Comparison of ENCODE assay signal across 12 cellular contexts in the genomic region with DNA sequence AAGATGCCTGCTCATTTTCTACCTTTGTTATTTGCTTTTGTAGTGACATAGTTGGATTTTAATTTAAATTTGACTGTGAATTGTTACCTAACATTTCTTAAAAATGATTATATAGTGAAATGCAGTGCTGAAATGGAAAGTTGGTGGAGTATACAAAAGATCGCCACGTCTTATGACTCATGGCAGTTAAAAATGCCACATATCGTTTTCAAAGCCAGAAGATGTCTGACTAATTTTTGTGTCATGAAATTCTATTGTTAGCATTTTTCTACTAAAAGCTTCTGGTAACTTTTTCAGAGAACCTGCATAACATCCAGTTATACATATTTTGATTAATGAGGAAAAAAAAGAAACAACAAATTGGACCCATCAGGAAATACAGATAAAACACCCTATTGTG. TPM values are rescaled to one million over a fixed set of nuclear protein-coding genes. Genes with fewer than 3 reads are reported as not detected.
DNase-seq lines count a peak whose midpoint lies in the region; ATAC-seq and TF ChIP-seq lines count a peak whose summit lies in the region.
"Had no signal": no experiment of that assay in that cellular context is flagged by ENCODE, and none has a peak within 500 bp of the region (broad histone marks: within the 10 kb centered on the region; RNA-seq: fewer than 3 reads in every experiment).

No MANE protein-coding gene starts in this region.

- POLR2A ChIA-PET in CD4-positive, alpha-beta T cell (lab: Charles Lee), result interaction anchor here (0.7 kb wide), 1 partner anchor 17 kb away, joined by 3 read pairs; no protein-coding TSS in a partner anchor

- CTCF ChIA-PET in CD4-positive, alpha-beta T cell (lab: Charles Lee), result no interaction called here

- H3K27ac Mint-ChIP-seq in T-helper 17 cell, result no peak overlapping the region
- H3K27ac Mint-ChIP-seq in CD4-positive, alpha-beta T cell, result no peak overlapping the region
- H3K27ac Mint-ChIP-seq: activated T-helper 1 cell treated with anti-CD3 and anti-CD28 coated beads, Interleukin-12 subunit alpha, Interleukin-12 subunit beta, Interleukin-2, Interleukin-4 antibody, amounts not matched to agents 30 ng/mL and 10 ng/mL and 1 ng/mL, durations not matched to agents 14 hours and 24 hours and 36 hours had no signal

- no peaks in the 10 kb centered on the region for H3K27me3 Mint-ChIP-seq in T-helper 17 cell
- H3K27me3 Mint-ChIP-seq in CD4-positive, alpha-beta T cell, result no peaks in the 10 kb centered on the region

- TF ChIP-seq CTCF in AG09309 (IDR thresholded peaks at IDR 0.05; ENCODE audit: control insufficient read depth, insufficient read depth, low read depth, low read length, missing control alignments), result no peak
- TF ChIP-seq CTCF in CD4-positive, alpha-beta T cell (IDR thresholded peaks at IDR 0.05), result no peak

- no peaks in the 10 kb centered on the region for H3K27me3 ChIP-seq in CD4-positive, alpha-beta T cell (ENCODE audit: control insufficient read depth, insufficient read depth, low read length)
- H3K27me3 ChIP-seq: ovary, upper lobe of left lung had no signal

- ATAC-seq in T-helper 17 cell, result no peak
- no peak for ATAC-seq in CD4-positive, alpha-beta T cell (ENCODE audit: poor library complexity)

- H3K9me3 ChIP-seq in T-helper 17 cell (ENCODE audit: control insufficient read depth, low read length, poor library complexity, severe bottlenecking), result no peaks in the 10 kb centered on the region
- no peaks in the 10 kb centered on the region for H3K9me3 ChIP-seq in CD4-positive, alpha-beta T cell (ENCODE audit: control insufficient read depth, low read length)
- H3K9me3 ChIP-seq: ovary, upper lobe of left lung had no signal

- DNase-seq in AG09309 (ENCODE audit: low read depth) (peak; percentile 29), HS-27A (ENCODE audit: low read depth) (peak; percentile 57), amniotic stem cell (lab: John Stamatoyannopoulos, UW) (peak; percentile 55), iris pigment epithelial cell (ENCODE audit: low read depth) (peak; percentile 85), cortex of kidney (lab: John Stamatoyannopoulos, UW) (no peak), T-helper 17 cell (no peak), GOT3 (lab: John Stamatoyannopoulos, UW) (no peak)
- DNase-seq in CD4-positive, alpha-beta T cell, result no peak
- DNase-seq: NCI-H1417 treated with DMSO at 0.1 percent for 48 hours, ovary, upper lobe of left lung had no signal

- intact Hi-C loops in CD4-positive, alpha-beta T cell (cut with DNase I, micrococcal nuclease), result no loop called here

- no peaks in the 10 kb centered on the region for H3K36me3 Mint-ChIP-seq in T-helper 17 cell (ENCODE audit: low read depth)
- H3K36me3 Mint-ChIP-seq in CD4-positive, alpha-beta T cell (ENCODE audit: low read depth), result no peaks in the 10 kb centered on the region

- no peaks in the 10 kb centered on the region for H3K9me3 Mint-ChIP-seq in CD4-positive, alpha-beta T cell
- H3K9me3 Mint-ChIP-seq: activated T-helper 1 cell treated with anti-CD3 and anti-CD28 coated beads, Interleukin-12 subunit alpha, Interleukin-12 subunit beta, Interleukin-2, Interleukin-4 antibody, amounts not matched to agents 30 ng/mL and 10 ng/mL and 1 ng/mL, durations not matched to agents 14 hours and 24 hours and 36 hours had no signal

- no peak overlapping the region for H3K4me3 Mint-ChIP-seq in T-helper 17 cell
- H3K4me3 Mint-ChIP-seq in CD4-positive, alpha-beta T cell, result no peak overlapping the region
- H3K4me3 Mint-ChIP-seq: activated T-helper 1 cell treated with anti-CD3 and anti-CD28 coated beads, Interleukin-12 subunit alpha, Interleukin-12 subunit beta, Interleukin-2, Interleukin-4 antibody, amounts not matched to agents 30 ng/mL and 10 ng/mL and 1 ng/mL, durations not matched to agents 14 hours and 24 hours and 36 hours had no signal

- no peak overlapping the region for H3K27ac ChIP-seq in CD4-positive, alpha-beta T cell (ENCODE audit: low read depth, low read length)
- H3K27ac ChIP-seq: ovary, upper lobe of left lung had no signal

- H3K4me3 ChIP-seq in AG09309 (ENCODE audit: control insufficient read depth, low read depth, low read length), result no peak overlapping the region
- H3K4me3 ChIP-seq: ovary, upper lobe of left lung had no signal

- H3K4me1 Mint-ChIP-seq in T-helper 17 cell, result peaks cover 35% of the 10 kb centered on the region
- peaks cover 77% of the 10 kb centered on the region for H3K4me1 Mint-ChIP-seq in CD4-positive, alpha-beta T cell (ENCODE audit: low read depth)

RNA-seq across cellular contexts. Expression of a gene that starts 20.6 kb away (rescaled TPM):
- 10 to 100 TPM; 23.6 to 27.0 TPM for total RNA-seq in T-helper 17 cell
- 10 to 100 TPM; 22.4 to 22.6 TPM for total RNA-seq in CD4-positive, alpha-beta T cell

RNA-seq across cellular contexts. Expression of a gene that starts 44.0 kb away (rescaled TPM):
- 10 to 100 TPM; 13.9 to 15.0 TPM for total RNA-seq in T-helper 17 cell
- 10 to 100 TPM; 11.4 to 11.5 TPM for total RNA-seq in CD4-positive, alpha-beta T cell

Comparison
In these comparisons a context has a peak if more than half of its experiments do, and no peak if none do; other contexts are left out.
1. DNase-seq: peak in AG09309 (single experiment), HS-27A (single experiment), amniotic stem cell (single experiment) and iris pigment epithelial cell (single experiment); none in cortex of kidney (single experiment), T-helper 17 cell (0 of 3), GOT3 (single experiment) and CD4-positive, alpha-beta T cell (0 of 10).